Comparison of ENCODE assay signal across 24 cellular contexts in the genomic region with DNA sequence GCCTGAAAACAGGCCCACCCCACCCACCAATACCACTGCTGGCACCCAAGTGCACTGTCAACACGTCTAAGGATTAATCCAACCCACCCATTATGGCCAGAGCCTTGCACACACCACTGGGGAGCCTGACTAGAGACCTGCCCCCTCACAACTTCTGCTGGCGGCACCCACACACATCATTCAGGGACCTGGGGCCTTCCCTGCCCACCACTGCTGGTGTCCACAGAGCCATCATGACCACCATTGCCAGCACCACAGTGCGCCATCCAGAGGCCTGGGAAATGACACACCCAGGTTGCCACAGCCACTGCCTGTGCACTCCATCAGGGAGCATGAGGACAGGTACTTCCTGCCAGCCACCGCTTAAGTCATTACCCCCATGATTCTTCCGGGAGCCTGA.
DNase-seq lines count a peak whose midpoint lies in the region; ATAC-seq, FAIRE-seq and TF ChIP-seq lines count a peak whose summit lies in the region.
"Had no signal": no experiment of that assay in that cellular context is flagged by ENCODE, and none has a peak within 500 bp of the region (broad histone marks: within the 10 kb centered on the region; RNA-seq: fewer than 3 reads in every experiment).

No MANE protein-coding gene starts in this region.

- H4K20me1 ChIP-seq in BLaER1 = 0 out of 2 replicates have a peak, but pooled peaks cover 6% of the 10 kb centered on the region

- no peak for FAIRE-seq in pancreas (lab: Jason Lieb, UNC)
- FAIRE-seq: A549, D721Med, GM18507 had no signal

- H2BK15ac ChIP-seq in neuronal stem cell (ENCODE audit: low read length) = no peak overlapping the region

- H3K18ac ChIP-seq in neuronal stem cell (ENCODE audit: low read length) = peak overlapping the region; percentile 57

- H3K36me3 ChIP-seq in BLaER1 = peaks cover 23% of the 10 kb centered on the region
- no peaks in the 10 kb centered on the region for H3K36me3 ChIP-seq in neuronal stem cell (replicated peaks in 1 of 2; ENCODE audit: control insufficient read depth in 2 of 2, insufficient read depth in 2 of 2, low read length in 2 of 2)
- no peaks in the 10 kb centered on the region for H3K36me3 ChIP-seq in pancreas
- H3K36me3 ChIP-seq: SJCRH30 had no signal

- H2BK5ac ChIP-seq in neuronal stem cell (ENCODE audit: low read length) = no peak overlapping the region

- H3K27me3 ChIP-seq in BLaER1 = no peaks in the 10 kb centered on the region
- no peaks in the 10 kb centered on the region for H3K27me3 ChIP-seq in CD4-positive, alpha-beta T cell (ENCODE audit: control insufficient read depth, insufficient read depth, low read length)
- no peaks in the 10 kb centered on the region for H3K27me3 ChIP-seq in neuronal stem cell (ENCODE audit: control insufficient read depth in 3 of 3, insufficient read depth in 3 of 3, low read depth in 1 of 3, low read length in 3 of 3)
- no peaks in the 10 kb centered on the region for H3K27me3 ChIP-seq in pancreas
- H3K27me3 ChIP-seq: SJCRH30 had no signal

- no peak for DNase-seq in CD4-positive, alpha-beta T cell
- no peak for DNase-seq in activated T-helper 1 cell treated with anti-CD3 and anti-CD28 coated beads, Interleukin-12 subunit alpha, Interleukin-12 subunit beta, Interleukin-2, Interleukin-4 antibody, amounts not matched to agents 30 ng/mL and 10 ng/mL and 1 ng/mL, durations not matched to agents 14 hours and 24 hours and 36 hours (ENCODE audit: low spot score)
- DNase-seq in neuronal stem cell (ENCODE audit: low spot score) (no peak), UCSD-AML1 (lab: John Stamatoyannopoulos, UW; ENCODE audit: unreplicated experiment) (no peak), pancreas (no peak)
- DNase-seq in activated CD4-positive, alpha-beta T cell treated with anti-CD3 and anti-CD28 coated beads, Interleukin-2, amount 50 U/mL, for 48 hours = no peak
- DNase-seq: AML-193, DMS53, Karpas-422, NCI-H1092 treated with DMSO at 0.1 percent for 48 hours, NCI-H1436, NCI-H187, NCI-H2107, NCI-H524, NCI-H774, PC-3, SJCRH30 had no signal

- no peak overlapping the region for H2BK12ac ChIP-seq in neuronal stem cell (ENCODE audit: low read length)

- H3K27ac Mint-ChIP-seq in CD4-positive, alpha-beta T cell = peak overlapping the region; percentile 42
- peak overlapping the region; percentile 12 for H3K27ac Mint-ChIP-seq in activated T-helper 1 cell treated with anti-CD3 and anti-CD28 coated beads, Interleukin-12 subunit alpha, Interleukin-12 subunit beta, Interleukin-2, Interleukin-4 antibody, amounts not matched to agents 30 ng/mL and 10 ng/mL and 1 ng/mL, durations not matched to agents 14 hours and 24 hours and 36 hours

- CTCF ChIA-PET in CD4-positive, alpha-beta T cell (lab: Charles Lee) = no interaction called here

- H4K8ac ChIP-seq in neuronal stem cell (ENCODE audit: low read depth, low read length) = no peak overlapping the region

- H3K23ac ChIP-seq in neuronal stem cell (ENCODE audit: low read depth, low read length, poor library complexity) = peak overlapping the region; percentile 65

- no peak overlapping the region for H3K4ac ChIP-seq in neuronal stem cell (ENCODE audit: low read length)

- peaks cover 71% of the 10 kb centered on the region for H3K4me1 Mint-ChIP-seq in CD4-positive, alpha-beta T cell (ENCODE audit: low read depth)
- peaks cover 33% of the 10 kb centered on the region for H3K4me1 Mint-ChIP-seq in activated T-helper 1 cell treated with anti-CD3 and anti-CD28 coated beads, Interleukin-12 subunit alpha, Interleukin-12 subunit beta, Interleukin-2, Interleukin-4 antibody, amounts not matched to agents 30 ng/mL and 10 ng/mL and 1 ng/mL, durations not matched to agents 14 hours and 24 hours and 36 hours (ENCODE audit: low read depth)

- peaks cover 13% of the 10 kb centered on the region for H3K79me1 ChIP-seq in neuronal stem cell (ENCODE audit: low read depth, low read length)

- peaks cover 73% of the 10 kb centered on the region for H3K36me3 Mint-ChIP-seq in CD4-positive, alpha-beta T cell (ENCODE audit: low read depth)
- peaks cover 25% of the 10 kb centered on the region for H3K36me3 Mint-ChIP-seq in activated T-helper 1 cell treated with anti-CD3 and anti-CD28 coated beads, Interleukin-12 subunit alpha, Interleukin-12 subunit beta, Interleukin-2, Interleukin-4 antibody, amounts not matched to agents 30 ng/mL and 10 ng/mL and 1 ng/mL, durations not matched to agents 14 hours and 24 hours and 36 hours (ENCODE audit: low read depth)

- H3K4me3 ChIP-seq in BLaER1 = no peak overlapping the region
- no peak overlapping the region for H3K4me3 ChIP-seq in neuronal stem cell (ENCODE audit: low read length in 2 of 2)
- no peak overlapping the region for H3K4me3 ChIP-seq in pancreas
- H3K4me3 ChIP-seq: A549, SJCRH30 had no signal

- H3K4me1 ChIP-seq in BLaER1 (peaks cover 17% of the 10 kb centered on the region), neuronal stem cell (ENCODE audit: control insufficient read depth in 2 of 2, insufficient read depth in 1 of 2, low read depth in 1 of 2, low read length in 2 of 2) (peaks cover 0 to 7% of the 10 kb centered on the region in 2 donors), pancreas (peaks cover 0 to 6% (median 0%) of the 10 kb centered on the region in 3 donors)
- H3K4me1 ChIP-seq: A549, SJCRH30 had no signal

- WGBS in neuronal stem cell (ENCODE audit: extremely low coverage in 2 of 2, insufficient read length in 2 of 2, insufficient replicate concordance in 1 of 2), 2 donors = no CpG with 5 or more reads among the region's 5 CpGs
- WGBS in pancreas, 2 donors = 91 to 94% methylated on average over 5 of the region's 5 CpGs

- no peak overlapping the region for H3K4me3 Mint-ChIP-seq in CD4-positive, alpha-beta T cell
- H3K4me3 Mint-ChIP-seq in activated T-helper 1 cell treated with anti-CD3 and anti-CD28 coated beads, Interleukin-12 subunit alpha, Interleukin-12 subunit beta, Interleukin-2, Interleukin-4 antibody, amounts not matched to agents 30 ng/mL and 10 ng/mL and 1 ng/mL, durations not matched to agents 14 hours and 24 hours and 36 hours = no peak overlapping the region

- H3K4me2 ChIP-seq in BLaER1 (peak overlapping the region; percentile 51; the same call in 1 of the 2 replicates), neuronal stem cell (ENCODE audit: insufficient read depth, low read length, poor library complexity, severe bottlenecking) (no peak overlapping the region)
- H3K4me2 ChIP-seq: A549 had no signal

- H3K9me3 Mint-ChIP-seq in CD4-positive, alpha-beta T cell = peaks cover 17% of the 10 kb centered on the region
- peaks cover 32% of the 10 kb centered on the region for H3K9me3 Mint-ChIP-seq in activated T-helper 1 cell treated with anti-CD3 and anti-CD28 coated beads, Interleukin-12 subunit alpha, Interleukin-12 subunit beta, Interleukin-2, Interleukin-4 antibody, amounts not matched to agents 30 ng/mL and 10 ng/mL and 1 ng/mL, durations not matched to agents 14 hours and 24 hours and 36 hours

- ATAC-seq in CD4-positive, alpha-beta T cell (ENCODE audit: poor library complexity) = no peak
- ATAC-seq in HG02852 (IDR thresholded peaks at IDR 0.05; ENCODE audit: unreplicated experiment) (no peak), pancreas (no peak)
- ATAC-seq: A549, PC-3, SK-N-SH treated with all-trans-retinoic acid at 6 μM for 48 hours had no signal

- H4K91ac ChIP-seq in neuronal stem cell (ENCODE audit: low read depth, low read length, poor library complexity) = no peak overlapping the region

- POLR2A ChIA-PET in CD4-positive, alpha-beta T cell (lab: Charles Lee) = no interaction called here

- no peak overlapping the region for H2AFZ ChIP-seq in neuronal stem cell (ENCODE audit: low read length)

- H2BK120ac ChIP-seq in neuronal stem cell (ENCODE audit: low read depth, low read length) = no peak overlapping the region

- intact Hi-C loops in CD4-positive, alpha-beta T cell (cut with DNase I, micrococcal nuclease) = no loop called here
- intact Hi-C loops in activated T-helper 1 cell treated with anti-CD3 and anti-CD28 coated beads, Interleukin-12 subunit alpha, Interleukin-12 subunit beta, Interleukin-2, Interleukin-4 antibody, amounts not matched to agents 30 ng/mL and 10 ng/mL and 1 ng/mL, durations not matched to agents 14 hours and 24 hours and 36 hours (cut with micrococcal nuclease) = no loop called here
- intact Hi-C loops in pancreas (cut with DNase I) = no loop called here

- H3K27ac ChIP-seq in BLaER1 (no peak overlapping the region), neuronal stem cell (replicated peaks; ENCODE audit: low read length) (no peak overlapping the region), pancreas (no peak overlapping the region)
- no peak overlapping the region for H3K27ac ChIP-seq in CD4-positive, alpha-beta T cell (ENCODE audit: low read depth, low read length)
- H3K27ac ChIP-seq: A549, C4-2B, SJCRH30 had no signal

- H3K9me3 ChIP-seq in BLaER1 = peaks cover 33% of the 10 kb centered on the region
- peaks cover 6% of the 10 kb centered on the region for H3K9me3 ChIP-seq in CD4-positive, alpha-beta T cell (ENCODE audit: control insufficient read depth, low read length)
- peaks cover 6 to 23% of the 10 kb centered on the region in 2 donors for H3K9me3 ChIP-seq in neuronal stem cell (replicated peaks in 1 of 2; ENCODE audit: control insufficient read depth in 2 of 2, insufficient read depth in 1 of 2, low read depth in 1 of 2, low read length in 2 of 2)
- no peaks in the 10 kb centered on the region for H3K9me3 ChIP-seq in pancreas

- H3K14ac ChIP-seq in neuronal stem cell (ENCODE audit: low read length) = no peak overlapping the region

- no peak for TF ChIP-seq CTCF in CD4-positive, alpha-beta T cell (IDR thresholded peaks at IDR 0.05)
- TF ChIP-seq CTCF in pancreas (IDR thresholded peaks at IDR 0.05) = no peak

- H3K27me3 Mint-ChIP-seq in CD4-positive, alpha-beta T cell = no peaks in the 10 kb centered on the region
- no peaks in the 10 kb centered on the region for H3K27me3 Mint-ChIP-seq in activated T-helper 1 cell treated with anti-CD3 and anti-CD28 coated beads, Interleukin-12 subunit alpha, Interleukin-12 subunit beta, Interleukin-2, Interleukin-4 antibody, amounts not matched to agents 30 ng/mL and 10 ng/mL and 1 ng/mL, durations not matched to agents 14 hours and 24 hours and 36 hours (ENCODE audit: insufficient read depth)

- H2AK5ac ChIP-seq in neuronal stem cell (ENCODE audit: low read depth, low read length) = no peak overlapping the region

- H3K9ac ChIP-seq in BLaER1 (no peak overlapping the region), neuronal stem cell (ENCODE audit: low read depth, low read length, poor library complexity) (no peak overlapping the region)
